Comparison of ENCODE assay signal across 21 cellular contexts in genomic region chr6:162491637-162492036, GRCh38.
"Had no signal": no experiment of that assay in that cellular context is flagged by ENCODE, and none has a peak within 500 bp of the region (broad histone marks: within the 10 kb centered on the region; RNA-seq: fewer than 3 reads in every experiment).

No MANE protein-coding gene starts in this region.

- H3K4me3 Mint-ChIP-seq: IgD-negative memory B cell had no signal

- H3K36me3 ChIP-seq: SJCRH30 had no signal

- ATAC-seq: K562, SK-N-SH treated with all-trans-retinoic acid at 6 μM for 48 hours had no signal

- H3K4me3 ChIP-seq: K562, SJCRH30 had no signal

- H3K27ac ChIP-seq: HL-60, KMS-11, SJCRH30 had no signal

- H3K27me3 Mint-ChIP-seq: IgD-negative memory B cell had no signal

- H3K9ac ChIP-seq: KMS-11 had no signal

- H3K4me2 ChIP-seq: KMS-11 had no signal

- H3K4me1 ChIP-seq: SJCRH30 had no signal

- H3K9me3 ChIP-seq: SJCRH30 had no signal

- DNase-seq: Kasumi-1, MM.1S, NCI-H1092 treated with DMSO at 0.1 percent for 48 hours, NCI-H1436, NCI-H187, NCI-H2029, NCI-H2081 treated with DMSO at 0.1 percent for 48 hours, NCI-H2171, NCI-H226, NCI-H446 treated with DMSO at 0.1 percent for 48 hours, NCI-H510A treated with DMSO at 0.1 percent for 48 hours, NCI-H526 treated with DMSO at 0.1 percent for 48 hours, NCI-H774, RPMI8226, SHP77 treated with DMSO at 0.1 percent for 48 hours, SJCRH30 had no signal

- H3K27ac Mint-ChIP-seq: IgD-negative memory B cell had no signal

- H3K9me3 Mint-ChIP-seq: IgD-negative memory B cell had no signal
